Comparison of ENCODE assay signal across 10 cellular contexts in the genomic region with DNA sequence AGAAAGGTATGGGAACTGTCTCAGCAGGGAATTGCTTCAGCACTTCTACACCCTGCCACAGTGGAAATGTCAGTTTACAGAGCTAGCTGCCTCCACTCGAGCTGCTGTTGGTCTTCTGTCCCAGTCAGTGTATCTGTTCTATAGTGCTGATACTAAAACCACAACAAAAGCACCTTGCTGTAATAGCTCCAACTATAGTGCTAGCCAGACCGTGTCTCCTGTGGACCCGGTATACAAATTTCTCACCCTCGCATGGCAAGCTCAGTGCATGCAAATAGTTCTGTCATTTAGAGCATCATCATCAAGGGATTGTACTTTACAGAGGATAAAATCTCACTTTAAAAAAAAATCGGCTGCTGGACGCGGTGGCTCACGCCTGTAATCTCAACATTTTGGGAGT. TPM values are rescaled to one million over a fixed set of nuclear protein-coding genes. Genes with fewer than 3 reads are reported as not detected.
DNase-seq lines count a peak whose midpoint lies in the region; ATAC-seq lines count a peak whose summit lies in the region.
"Had no signal": no experiment of that assay in that cellular context is flagged by ENCODE, and none has a peak within 500 bp of the region (broad histone marks: within the 10 kb centered on the region; RNA-seq: fewer than 3 reads in every experiment).

No MANE protein-coding gene starts in this region.

- peaks cover 19% of the 10 kb centered on the region for H3K4me1 Mint-ChIP-seq in stimulated activated memory B cell treated with anti-CD40 and anti-IgM and Interleukin-4, amounts not matched to agents 10 μg/mL and 1 μg/mL and 100 μg/mL, for 72 hours
- H3K4me1 Mint-ChIP-seq in activated naive CD4-positive, alpha-beta T cell treated with anti-CD3 and anti-CD28 coated beads, Interleukin-2, amount 10 ng/mL, durations not matched to agents 7 days and 5 days: peaks cover 3% of the 10 kb centered on the region
- no peaks in the 10 kb centered on the region for H3K4me1 Mint-ChIP-seq in activated T-cell treated with anti-CD3 and anti-CD28 coated beads, Interleukin-2, amount 50 U/mL, for 72 hours (ENCODE audit: low read depth)

- H3K9me3 Mint-ChIP-seq in stimulated activated memory B cell treated with anti-CD40 and anti-IgM and Interleukin-4, amounts not matched to agents 10 μg/mL and 1 μg/mL and 100 μg/mL, for 72 hours: no peaks in the 10 kb centered on the region
- H3K9me3 Mint-ChIP-seq in activated naive CD4-positive, alpha-beta T cell treated with anti-CD3 and anti-CD28 coated beads, Interleukin-2, amount 10 ng/mL, durations not matched to agents 7 days and 5 days: no peaks in the 10 kb centered on the region
- no peaks in the 10 kb centered on the region for H3K9me3 Mint-ChIP-seq in activated T-cell treated with anti-CD3 and anti-CD28 coated beads, Interleukin-2, amount 50 U/mL, for 72 hours

- peak; percentile 99 for ATAC-seq in GM19035 (IDR thresholded peaks at IDR 0.05; ENCODE audit: unreplicated experiment)
- ATAC-seq in HG02571 (IDR thresholded peaks at IDR 0.05; ENCODE audit: unreplicated experiment): peak; percentile 97
- ATAC-seq in HG03354 (IDR thresholded peaks at IDR 0.05; ENCODE audit: poor library complexity, severe bottlenecking, unreplicated experiment): peak; percentile 100
- ATAC-seq in stimulated activated memory B cell treated with anti-CD40 and anti-IgM and Interleukin-4, amounts not matched to agents 10 μg/mL and 1 μg/mL and 100 μg/mL, for 72 hours: peak; percentile 96
- no peak for ATAC-seq in activated T-cell treated with anti-CD3 and anti-CD28 coated beads, Interleukin-2, amount 50 U/mL, for 72 hours (replicated peaks in 1 of 2)

- DNase-seq in activated naive CD4-positive, alpha-beta T cell treated with anti-CD3 and anti-CD28 coated beads, Interleukin-2, amount 10 ng/mL, durations not matched to agents 7 days and 5 days: no peak
- DNase-seq in activated T-cell treated with anti-CD3 and anti-CD28 coated beads, Interleukin-2, amount 50 U/mL, for 72 hours: no peak
- no peak for DNase-seq in OCI-M2 (lab: John Stamatoyannopoulos, UW; ENCODE audit: unreplicated experiment)
- DNase-seq: cortex of kidney, glutamatergic neuron, OCI-M1 had no signal

- CTCF ChIA-PET in activated naive CD4-positive, alpha-beta T cell treated with anti-CD3 and anti-CD28 coated beads, Interleukin-2, amount 10 ng/mL, durations not matched to agents 7 days and 5 days (lab: Charles Lee): no interaction called here

- peaks cover 21% of the 10 kb centered on the region for H3K27me3 Mint-ChIP-seq in stimulated activated memory B cell treated with anti-CD40 and anti-IgM and Interleukin-4, amounts not matched to agents 10 μg/mL and 1 μg/mL and 100 μg/mL, for 72 hours
- peaks cover 14% of the 10 kb centered on the region for H3K27me3 Mint-ChIP-seq in activated naive CD4-positive, alpha-beta T cell treated with anti-CD3 and anti-CD28 coated beads, Interleukin-2, amount 10 ng/mL, durations not matched to agents 7 days and 5 days
- H3K27me3 Mint-ChIP-seq in activated T-cell treated with anti-CD3 and anti-CD28 coated beads, Interleukin-2, amount 50 U/mL, for 72 hours (ENCODE audit: low read depth): no peaks in the 10 kb centered on the region

- H3K27ac Mint-ChIP-seq in stimulated activated memory B cell treated with anti-CD40 and anti-IgM and Interleukin-4, amounts not matched to agents 10 μg/mL and 1 μg/mL and 100 μg/mL, for 72 hours: peak overlapping the region; percentile 63
- no peak overlapping the region for H3K27ac Mint-ChIP-seq in activated naive CD4-positive, alpha-beta T cell treated with anti-CD3 and anti-CD28 coated beads, Interleukin-2, amount 10 ng/mL, durations not matched to agents 7 days and 5 days
- H3K27ac Mint-ChIP-seq in activated T-cell treated with anti-CD3 and anti-CD28 coated beads, Interleukin-2, amount 50 U/mL, for 72 hours: no peak overlapping the region

- H3K4me3 Mint-ChIP-seq in stimulated activated memory B cell treated with anti-CD40 and anti-IgM and Interleukin-4, amounts not matched to agents 10 μg/mL and 1 μg/mL and 100 μg/mL, for 72 hours: no peak overlapping the region
- no peak overlapping the region for H3K4me3 Mint-ChIP-seq in activated naive CD4-positive, alpha-beta T cell treated with anti-CD3 and anti-CD28 coated beads, Interleukin-2, amount 10 ng/mL, durations not matched to agents 7 days and 5 days
- H3K4me3 Mint-ChIP-seq in activated T-cell treated with anti-CD3 and anti-CD28 coated beads, Interleukin-2, amount 50 U/mL, for 72 hours: no peak overlapping the region

- H3K36me3 Mint-ChIP-seq in stimulated activated memory B cell treated with anti-CD40 and anti-IgM and Interleukin-4, amounts not matched to agents 10 μg/mL and 1 μg/mL and 100 μg/mL, for 72 hours: no peaks in the 10 kb centered on the region
- peaks cover 3% of the 10 kb centered on the region for H3K36me3 Mint-ChIP-seq in activated naive CD4-positive, alpha-beta T cell treated with anti-CD3 and anti-CD28 coated beads, Interleukin-2, amount 10 ng/mL, durations not matched to agents 7 days and 5 days
- no peaks in the 10 kb centered on the region for H3K36me3 Mint-ChIP-seq in activated T-cell treated with anti-CD3 and anti-CD28 coated beads, Interleukin-2, amount 50 U/mL, for 72 hours (ENCODE audit: insufficient read depth in 2 of 2)

RNA-seq across cellular contexts. Expression of gene IQGAP2, which starts 51.5 kb away (rescaled TPM):
- 100 to 1,000 TPM in 1 of 2 donors, 10 to 100 TPM in 1; 78.0 to 108 TPM for total RNA-seq in activated T-cell treated with anti-CD3 and anti-CD28 coated beads, Interleukin-2, amount 50 U/mL, for 72 hours

Comparison
In these comparisons a context has a peak if more than half of its experiments do, and no peak if none do; other contexts are left out.
1. ATAC-seq: peak in GM19035 (single experiment), HG02571 (single experiment), HG03354 (single experiment) and stimulated activated memory B cell treated with anti-CD40 and anti-IgM and Interleukin-4, amounts not matched to agents 10 μg/mL and 1 μg/mL and 100 μg/mL, for 72 hours (single experiment); none in activated T-cell treated with anti-CD3 and anti-CD28 coated beads, Interleukin-2, amount 50 U/mL, for 72 hours (0 of 2).